Comparison of ENCODE assay signal across 8 cellular contexts in genomic region chr1:76901158-76901767, GRCh38. TPM values are rescaled to one million over a fixed set of nuclear protein-coding genes. Genes with fewer than 3 reads are reported as not detected.
DNase-seq lines count a peak whose midpoint lies in the region; ATAC-seq and TF ChIP-seq lines count a peak whose summit lies in the region.

No MANE protein-coding gene starts in this region.

- H3K27ac ChIP-seq in OCI-LY1 (ENCODE audit: low read depth, low read length, poor library complexity, severe bottlenecking) (no peak overlapping the region), left lung (no peak overlapping the region), tibial nerve (no peak overlapping the region)

- H3K9me2 ChIP-seq in OCI-LY1 (ENCODE audit: low read depth, low read length): no peaks in the 10 kb centered on the region

- H3K4me3 Mint-ChIP-seq in activated CD8-positive, alpha-beta memory T cell treated with anti-CD3 and anti-CD28 coated beads, Interleukin-2, amount 10 ng/mL, durations not matched to agents 7 days and 5 days: no peak overlapping the region
- no peak overlapping the region for H3K4me3 Mint-ChIP-seq in brain

- no peaks in the 10 kb centered on the region for H4K20me1 ChIP-seq in OCI-LY1 (ENCODE audit: insufficient read depth, low read length)

- TF ChIP-seq CTCF in OCI-LY1 (IDR thresholded peaks at IDR 0.05; ENCODE audit: low read length) (peak; percentile 84), brain (conservative IDR thresholded peaks at IDR 0.05) (peak; percentile 49 to 61), left lung (IDR thresholded peaks at IDR 0.05) (peak; percentile 35 to 56), tibial nerve (IDR thresholded peaks at IDR 0.05) (peak in 4 of 5 experiments; percentile 18 to 44 (median 34))

- H3K4me3 ChIP-seq in OCI-LY1 (ENCODE audit: low read depth, low read length, poor library complexity, severe bottlenecking) (no peak overlapping the region), left lung (no peak overlapping the region), tibial nerve (no peak overlapping the region)

- peaks cover 2% of the 10 kb centered on the region for H3K27me3 Mint-ChIP-seq in activated CD8-positive, alpha-beta memory T cell treated with anti-CD3 and anti-CD28 coated beads, Interleukin-2, amount 10 ng/mL, durations not matched to agents 7 days and 5 days
- H3K27me3 Mint-ChIP-seq in brain: no peaks in the 10 kb centered on the region

- H3K4me1 Mint-ChIP-seq in activated CD8-positive, alpha-beta memory T cell treated with anti-CD3 and anti-CD28 coated beads, Interleukin-2, amount 10 ng/mL, durations not matched to agents 7 days and 5 days: no peaks in the 10 kb centered on the region
- H3K4me1 Mint-ChIP-seq in brain: peaks cover 7% of the 10 kb centered on the region

- H3K4me1 ChIP-seq in OCI-LY1 (ENCODE audit: insufficient read depth, low read length, severe bottlenecking) (no peaks in the 10 kb centered on the region), left lung (peaks cover 0 to 6% of the 10 kb centered on the region in 2 donors), tibial nerve (peaks cover 0 to 3% (median 0%) of the 10 kb centered on the region in 4 donors)

- CTCF ChIA-PET in activated CD8-positive, alpha-beta memory T cell treated with anti-CD3 and anti-CD28 coated beads, Interleukin-2, amount 10 ng/mL, durations not matched to agents 7 days and 5 days (lab: Charles Lee): no interaction called here

- no peak overlapping the region for H2AFZ ChIP-seq in OCI-LY1 (ENCODE audit: low read length)

- H3K27me3 ChIP-seq in OCI-LY1 (ENCODE audit: insufficient read depth, low read length) (no peaks in the 10 kb centered on the region), left lung (no peaks in the 10 kb centered on the region), tibial nerve (no peaks in the 10 kb centered on the region)

- H3K79me2 ChIP-seq in OCI-LY1 (ENCODE audit: insufficient read depth, low read length): no peaks in the 10 kb centered on the region

- no peaks in the 10 kb centered on the region for H3K36me3 Mint-ChIP-seq in activated CD8-positive, alpha-beta memory T cell treated with anti-CD3 and anti-CD28 coated beads, Interleukin-2, amount 10 ng/mL, durations not matched to agents 7 days and 5 days
- peaks cover 9% of the 10 kb centered on the region for H3K36me3 Mint-ChIP-seq in brain

- 86 to 89% methylated on average over 2 of the region's 2 CpGs for WGBS in tibial nerve, 2 donors

- DNase-seq in activated CD8-positive, alpha-beta memory T cell treated with anti-CD3 and anti-CD28 coated beads, Interleukin-2, amount 10 ng/mL, durations not matched to agents 7 days and 5 days: no peak
- DNase-seq in activated CD8-positive, alpha-beta memory T cell treated with anti-CD3 and anti-CD28 coated beads for 24 hours: no peak
- DNase-seq in left lung: no peak
- DNase-seq in tibial nerve (ENCODE audit: low spot score in 2 of 2): peak in 1 of 2 donors; percentile 23

- no peak overlapping the region for H3K27ac Mint-ChIP-seq in activated CD8-positive, alpha-beta memory T cell treated with anti-CD3 and anti-CD28 coated beads, Interleukin-2, amount 10 ng/mL, durations not matched to agents 7 days and 5 days
- H3K27ac Mint-ChIP-seq in brain: no peak overlapping the region

- H3K36me3 ChIP-seq in OCI-LY1 (ENCODE audit: insufficient read depth, low read length) (no peaks in the 10 kb centered on the region), left lung (no peaks in the 10 kb centered on the region), tibial nerve (no peaks in the 10 kb centered on the region)

- no peaks in the 10 kb centered on the region for H3F3A ChIP-seq in OCI-LY1 (ENCODE audit: insufficient read depth, low read length)

- ATAC-seq in activated CD8-positive, alpha-beta memory T cell treated with anti-CD3 and anti-CD28 coated beads, Interleukin-2, amount 10 ng/mL, durations not matched to agents 7 days and 5 days: peak; percentile 65
- peak; percentile 95 for ATAC-seq in GM21526 (IDR thresholded peaks at IDR 0.05; ENCODE audit: low FRiP score, unreplicated experiment)
- ATAC-seq in HG03575 (IDR thresholded peaks at IDR 0.05; ENCODE audit: extremely low read depth, insufficient number of reproducible peaks, low FRiP score, unreplicated experiment): peak; percentile 92
- peak; percentile 83 for ATAC-seq in left lung

- no peak for TF ChIP-seq EP300 in tibial nerve (IDR thresholded peaks at IDR 0.05)

- H3K9me3 Mint-ChIP-seq in activated CD8-positive, alpha-beta memory T cell treated with anti-CD3 and anti-CD28 coated beads, Interleukin-2, amount 10 ng/mL, durations not matched to agents 7 days and 5 days (ENCODE audit: low read depth): no peaks in the 10 kb centered on the region
- peaks cover 4 to 20% (median 15%) of the 10 kb centered on the region in 5 experiments for H3K9me3 Mint-ChIP-seq in brain

- H3K9ac ChIP-seq in OCI-LY1 (ENCODE audit: low read length): no peak overlapping the region

- TF ChIP-seq POLR2A in tibial nerve (IDR thresholded peaks at IDR 0.05): no peak

- no peak overlapping the region for H3K4me2 ChIP-seq in OCI-LY1 (ENCODE audit: low read length)

- no peaks in the 10 kb centered on the region for H3K9me3 ChIP-seq in OCI-LY1 (ENCODE audit: low read length)
- H3K9me3 ChIP-seq in left lung: no peaks in the 10 kb centered on the region
- H3K9me3 ChIP-seq in tibial nerve: no peaks in the 10 kb centered on the region

- intact Hi-C loops in left lung (cut with DNase I): no loop called here

RNA-seq across cellular contexts. Expression of gene ST6GALNAC5, which starts 34.0 kb away (rescaled TPM):
- total RNA-seq in activated CD8-positive, alpha-beta memory T cell treated with anti-CD3 and anti-CD28 coated beads, Interleukin-2, amount 10 ng/mL, durations not matched to agents 7 days and 5 days: not detected
- 9.5 TPM for polyA plus RNA-seq in brain (ENCODE audit: insufficient read depth, low read depth, low replicate concordance)
- total RNA-seq in left lung: 10 to 100 TPM; 10.9 to 18.9 TPM
- 10 to 100 TPM; 10.6 to 57.2 (median 20.5) TPM for total RNA-seq in tibial nerve

Comparison
In these comparisons a context has a peak if more than half of its experiments do, and no peak if none do; other contexts are left out.
1. CTCF ChIP-seq: peak in every context shown above with its lines; median percentile 84 in OCI-LY1; 55 in brain; 46 in left lung; 34 in tibial nerve.
2. RNA of gene ST6GALNAC5, which starts 34.0 kb away (total RNA-seq): 10.6 to 57.2 TPM in tibial nerve and 10.9 to 18.9 TPM in left lung; not detected in activated CD8-positive, alpha-beta memory T cell treated with anti-CD3 and anti-CD28 coated beads, Interleukin-2, amount 10 ng/mL, durations not matched to agents 7 days and 5 days; every median in the first group is over 10 times any median in the second.
3. Peak in every context shown above with its lines, with median percentiles within 50 percentile points of each other: ATAC-seq.